1 cellular context compared by ENCODE assay signal in genomic region chr19:37470216-37470615, GRCh38.
TF ChIP-seq lines count a peak whose summit lies in the region.

No MANE protein-coding gene starts in this region.

TF ChIP-seq in IMR-90, 13 proteins besides CTCF, POLR2A, EP300 and RAD21:
- TF ChIP-seq FOS (IDR thresholded peaks at IDR 0.05; ENCODE audit: low read depth, low read length): no peak
- TF ChIP-seq NFE2L2 (IDR thresholded peaks at IDR 0.05; ENCODE audit: low read depth, low read length): no peak
- TF ChIP-seq RCOR1 (IDR thresholded peaks at IDR 0.05; ENCODE audit: insufficient replicate concordance, low read length): no peak
- TF ChIP-seq CHD1 (IDR thresholded peaks at IDR 0.05; ENCODE audit: low read depth, low read length): no peak
- TF ChIP-seq MAFK (IDR thresholded peaks at IDR 0.05; ENCODE audit: low read depth, low read length): no peak
